ENCODE assay signal across 1 cellular context in the genomic region with DNA sequence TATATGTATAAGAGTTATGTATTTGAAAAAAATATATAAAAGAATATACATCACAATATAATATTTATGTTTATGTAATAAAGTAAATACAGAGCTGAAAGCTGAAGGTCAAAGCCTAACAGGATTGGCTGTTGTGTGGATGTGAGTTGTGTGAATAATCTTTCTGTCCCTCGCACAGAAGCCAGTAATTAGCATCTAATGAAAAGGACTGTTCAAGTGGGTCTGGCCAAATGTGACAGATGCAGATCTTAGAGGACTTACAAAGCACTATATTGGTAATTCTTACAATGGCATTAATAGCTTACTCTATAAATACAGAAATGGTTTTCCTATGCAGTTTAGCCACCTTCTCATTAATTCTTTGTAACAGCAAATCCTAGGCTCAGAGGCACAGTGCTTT.
TF ChIP-seq lines count a peak whose summit lies in the region.

No MANE protein-coding gene starts in this region.

TF ChIP-seq in HepG2, 621 proteins besides CTCF, POLR2A, EP300 and RAD21:
- TF ChIP-seq ZNF737 (CRISPR knock-in tag; IDR thresholded peaks at IDR 0.05; ENCODE audit: borderline replicate concordance): no peak
- no peak for TF ChIP-seq NFE2L2 (IDR thresholded peaks at IDR 0.05; ENCODE audit: low read length)
- TF ChIP-seq, protein P1, sequence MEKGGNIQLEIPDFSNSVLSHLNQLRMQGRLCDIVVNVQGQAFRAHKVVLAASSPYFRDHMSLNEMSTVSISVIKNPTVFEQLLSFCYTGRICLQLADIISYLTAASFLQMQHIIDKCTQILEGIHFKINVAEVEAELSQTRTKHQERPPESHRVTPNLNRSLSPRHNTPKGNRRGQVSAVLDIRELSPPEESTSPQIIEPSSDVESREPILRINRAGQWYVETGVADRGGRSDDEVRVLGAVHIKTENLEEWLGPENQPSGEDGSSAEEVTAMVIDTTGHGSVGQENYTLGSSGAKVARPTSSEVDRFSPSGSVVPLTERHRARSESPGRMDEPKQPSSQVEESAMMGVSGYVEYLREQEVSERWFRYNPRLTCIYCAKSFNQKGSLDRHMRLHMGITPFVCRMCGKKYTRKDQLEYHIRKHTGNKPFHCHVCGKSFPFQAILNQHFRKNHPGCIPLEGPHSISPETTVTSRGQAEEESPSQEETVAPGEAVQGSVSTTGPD (CRISPR knock-in tag; IDR thresholded peaks at IDR 0.05): no peak
- no peak for TF ChIP-seq MEIS2 (CRISPR knock-in tag; IDR thresholded peaks at IDR 0.05)
- TF ChIP-seq, protein P2, sequence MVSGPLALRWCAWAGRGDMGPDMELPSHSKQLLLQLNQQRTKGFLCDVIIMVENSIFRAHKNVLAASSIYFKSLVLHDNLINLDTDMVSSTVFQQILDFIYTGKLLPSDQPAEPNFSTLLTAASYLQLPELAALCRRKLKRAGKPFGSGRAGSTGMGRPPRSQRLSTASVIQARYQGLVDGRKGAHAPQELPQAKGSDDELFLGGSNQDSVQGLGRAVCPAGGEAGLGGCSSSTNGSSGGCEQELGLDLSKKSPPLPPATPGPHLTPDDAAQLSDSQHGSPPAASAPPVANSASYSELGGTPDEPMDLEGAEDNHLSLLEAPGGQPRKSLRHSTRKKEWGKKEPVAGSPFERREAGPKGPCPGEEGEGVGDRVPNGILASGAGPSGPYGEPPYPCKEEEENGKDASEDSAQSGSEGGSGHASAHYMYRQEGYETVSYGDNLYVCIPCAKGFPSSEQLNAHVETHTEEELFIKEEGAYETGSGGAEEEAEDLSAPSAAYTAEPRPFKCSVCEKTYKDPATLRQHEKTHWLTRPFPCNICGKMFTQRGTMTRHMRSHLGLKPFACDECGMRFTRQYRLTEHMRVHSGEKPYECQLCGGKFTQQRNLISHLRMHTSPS (CRISPR knock-in tag; IDR thresholded peaks at IDR 0.05; ENCODE audit: low read depth): no peak
- no peak for TF ChIP-seq TRIM24 (CRISPR knock-in tag; IDR thresholded peaks at IDR 0.05)
- TF ChIP-seq PPARG (CRISPR knock-in tag; conservative IDR thresholded peaks at IDR 0.05): no peak
- TF ChIP-seq MAFK (conservative IDR thresholded peaks at IDR 0.05 in 1 of 2, IDR thresholded peaks at IDR 0.05 in 1 of 2; ENCODE audit: low read length in 2 of 2): no peak
- TF ChIP-seq, protein P3, sequence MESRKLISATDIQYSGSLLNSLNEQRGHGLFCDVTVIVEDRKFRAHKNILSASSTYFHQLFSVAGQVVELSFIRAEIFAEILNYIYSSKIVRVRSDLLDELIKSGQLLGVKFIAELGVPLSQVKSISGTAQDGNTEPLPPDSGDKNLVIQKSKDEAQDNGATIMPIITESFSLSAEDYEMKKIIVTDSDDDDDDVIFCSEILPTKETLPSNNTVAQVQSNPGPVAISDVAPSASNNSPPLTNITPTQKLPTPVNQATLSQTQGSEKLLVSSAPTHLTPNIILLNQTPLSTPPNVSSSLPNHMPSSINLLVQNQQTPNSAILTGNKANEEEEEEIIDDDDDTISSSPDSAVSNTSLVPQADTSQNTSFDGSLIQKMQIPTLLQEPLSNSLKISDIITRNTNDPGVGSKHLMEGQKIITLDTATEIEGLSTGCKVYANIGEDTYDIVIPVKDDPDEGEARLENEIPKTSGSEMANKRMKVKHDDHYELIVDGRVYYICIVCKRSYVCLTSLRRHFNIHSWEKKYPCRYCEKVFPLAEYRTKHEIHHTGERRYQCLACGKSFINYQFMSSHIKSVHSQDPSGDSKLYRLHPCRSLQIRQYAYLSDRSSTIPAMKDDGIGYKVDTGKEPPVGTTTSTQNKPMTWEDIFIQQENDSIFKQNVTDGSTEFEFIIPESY (CRISPR knock-in tag; IDR thresholded peaks at IDR 0.05): no peak
- no peak for TF ChIP-seq NFYB (CRISPR knock-in tag; IDR thresholded peaks at IDR 0.05)
- TF ChIP-seq, protein P4, sequence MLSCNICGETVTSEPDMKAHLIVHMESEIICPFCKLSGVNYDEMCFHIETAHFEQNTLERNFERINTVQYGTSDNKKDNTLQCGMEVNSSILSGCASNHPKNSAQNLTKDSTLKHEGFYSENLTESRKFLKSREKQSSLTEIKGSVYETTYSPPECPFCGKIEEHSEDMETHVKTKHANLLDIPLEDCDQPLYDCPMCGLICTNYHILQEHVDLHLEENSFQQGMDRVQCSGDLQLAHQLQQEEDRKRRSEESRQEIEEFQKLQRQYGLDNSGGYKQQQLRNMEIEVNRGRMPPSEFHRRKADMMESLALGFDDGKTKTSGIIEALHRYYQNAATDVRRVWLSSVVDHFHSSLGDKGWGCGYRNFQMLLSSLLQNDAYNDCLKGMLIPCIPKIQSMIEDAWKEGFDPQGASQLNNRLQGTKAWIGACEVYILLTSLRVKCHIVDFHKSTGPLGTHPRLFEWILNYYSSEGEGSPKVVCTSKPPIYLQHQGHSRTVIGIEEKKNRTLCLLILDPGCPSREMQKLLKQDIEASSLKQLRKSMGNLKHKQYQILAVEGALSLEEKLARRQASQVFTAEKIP (CRISPR knock-in tag; IDR thresholded peaks at IDR 0.05; ENCODE audit: borderline replicate concordance): no peak
- TF ChIP-seq GATAD2A (CRISPR knock-in tag; IDR thresholded peaks at IDR 0.05): no peak
- TF ChIP-seq NR1H2 (CRISPR knock-in tag; IDR thresholded peaks at IDR 0.05; ENCODE audit: borderline replicate concordance, low read depth): no peak
